In the genomic region with DNA sequence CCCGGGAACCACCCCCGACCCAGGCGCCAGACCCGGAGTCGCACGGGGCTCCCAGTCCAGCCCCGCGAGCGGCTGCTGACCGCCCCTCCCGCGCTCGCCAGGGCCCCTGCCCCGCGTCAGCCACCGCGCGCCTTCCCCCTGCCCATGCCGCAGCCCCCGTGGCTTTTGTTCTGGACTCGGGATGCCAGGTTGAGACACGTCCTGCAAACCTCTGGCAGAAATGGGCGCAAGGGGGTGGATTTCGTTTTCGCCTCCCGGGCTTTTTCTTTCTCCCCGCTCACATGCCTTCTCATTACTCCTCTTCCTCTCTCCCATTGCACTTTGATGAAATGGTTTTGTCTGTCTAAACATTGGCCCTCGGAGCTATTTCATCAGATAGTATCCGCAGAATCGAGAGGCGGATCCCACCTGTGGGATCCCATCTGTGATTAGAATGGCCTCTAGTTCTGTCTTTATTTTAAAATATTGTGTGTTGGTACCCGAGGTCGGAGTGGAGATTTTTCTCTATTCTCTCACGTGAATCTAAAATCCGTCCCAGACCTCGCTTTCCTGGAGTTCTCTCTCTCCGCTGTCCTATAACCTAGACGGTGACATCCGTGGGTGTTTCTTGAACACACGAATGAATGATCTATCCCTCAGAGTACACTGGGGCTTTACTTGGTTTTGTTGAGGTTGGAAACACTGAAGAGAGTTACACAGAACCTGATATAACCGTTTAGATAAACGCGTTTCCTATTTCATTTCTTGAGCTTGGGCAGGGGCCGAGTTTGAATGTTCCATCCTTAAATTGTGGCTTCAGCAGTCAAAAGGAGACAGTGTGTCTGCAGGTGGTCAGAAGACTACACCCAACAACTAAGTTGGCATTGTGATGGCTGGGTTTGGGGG, we compare ENCODE assay signal across 8 cellular contexts. TPM values are rescaled to one million over a fixed set of nuclear protein-coding genes. Genes with fewer than 3 reads are reported as not detected.
DNase-seq lines count a peak whose midpoint lies in the region; ATAC-seq, FAIRE-seq and TF ChIP-seq lines count a peak whose summit lies in the region.

No MANE protein-coding gene starts in this region.

- WGBS in thymus: 15% methylated on average over 44 of the region's 44 CpGs

- H3K9me3 Mint-ChIP-seq in activated naive CD8-positive, alpha-beta T cell treated with anti-CD3 and anti-CD28 coated beads for 36 hours: no peaks in the 10 kb centered on the region

- H3K27ac Mint-ChIP-seq in activated naive CD8-positive, alpha-beta T cell treated with anti-CD3 and anti-CD28 coated beads for 36 hours: peak overlapping the region; percentile 39

- peaks cover 74% of the 10 kb centered on the region for H3K27me3 Mint-ChIP-seq in activated naive CD8-positive, alpha-beta T cell treated with anti-CD3 and anti-CD28 coated beads for 36 hours

- no peaks in the 10 kb centered on the region for H3K36me3 Mint-ChIP-seq in activated naive CD8-positive, alpha-beta T cell treated with anti-CD3 and anti-CD28 coated beads for 36 hours

- H3K4me3 ChIP-seq in kidney epithelial cell (ENCODE audit: low read depth, low read length) (peak overlapping the region; percentile 69), thymus (ENCODE audit: low read length) (peak overlapping the region; percentile 75)

- peak overlapping the region; percentile 86 for H3K4me3 Mint-ChIP-seq in activated naive CD8-positive, alpha-beta T cell treated with anti-CD3 and anti-CD28 coated beads for 36 hours

- peaks cover 19% of the 10 kb centered on the region for H3K4me1 Mint-ChIP-seq in activated naive CD8-positive, alpha-beta T cell treated with anti-CD3 and anti-CD28 coated beads for 36 hours

- DNase-seq in Daoy (ENCODE audit: low read depth) (peak; percentile 23), kidney epithelial cell (ENCODE audit: low read depth) (no peak), GM12891 (ENCODE audit: insufficient read length, low spot score) (no peak), H54 (ENCODE audit: insufficient read length, low spot score) (no peak), NCI-H1092 (lab: John Stamatoyannopoulos, UW) (no peak)
- no peak for DNase-seq in activated naive CD8-positive, alpha-beta T cell treated with anti-CD3 and anti-CD28 coated beads for 36 hours

- peak; percentile 14 for ATAC-seq in HG02623 (IDR thresholded peaks at IDR 0.05; ENCODE audit: unreplicated experiment)

- H3K36me3 ChIP-seq in kidney epithelial cell (ENCODE audit: control insufficient read depth, insufficient read depth, low read length): no peaks in the 10 kb centered on the region
- H3K36me3 ChIP-seq in thymus (ENCODE audit: control insufficient read depth, insufficient read depth): no peaks in the 10 kb centered on the region

- no peak for TF ChIP-seq POLR2A in GM12891 (IDR thresholded peaks at IDR 0.05; ENCODE audit: low read depth, low read length)
- no peak for TF ChIP-seq POLR2A in H54 (IDR thresholded peaks at IDR 0.05; ENCODE audit: low read depth, low read length)

- no peak overlapping the region for H3K27ac ChIP-seq in thymus (ENCODE audit: low read depth)

- TF ChIP-seq CTCF in kidney epithelial cell (IDR thresholded peaks at IDR 0.05; ENCODE audit: insufficient read depth, low read length, poor library complexity, severe bottlenecking): no peak

- H3K27me3 ChIP-seq in kidney epithelial cell (ENCODE audit: control insufficient read depth, insufficient read depth, low read length): peaks cover 2% of the 10 kb centered on the region
- H3K27me3 ChIP-seq in thymus (ENCODE audit: control insufficient read depth, insufficient read depth): peaks cover 9% of the 10 kb centered on the region

- no peaks in the 10 kb centered on the region for H3K4me1 ChIP-seq in thymus (ENCODE audit: control insufficient read depth, insufficient read depth, low read length)

- no peaks in the 10 kb centered on the region for H3K9me3 ChIP-seq in thymus (ENCODE audit: control insufficient read depth)

- FAIRE-seq in GM12891 (lab: Jason Lieb, UNC) (no peak), H54 (lab: Jason Lieb, UNC) (no peak)

TF ChIP-seq in GM12891, 5 proteins besides CTCF, POLR2A, EP300 and RAD21:
- TF ChIP-seq POLR2AphosphoS5 (IDR thresholded peaks at IDR 0.05; ENCODE audit: low read depth, low read length) (no peak), PAX5 (IDR thresholded peaks at IDR 0.05; ENCODE audit: insufficient read depth, low read length, severe bottlenecking) (no peak), TAF1 (IDR thresholded peaks at IDR 0.05; ENCODE audit: low read depth, low read length) (no peak), POU2F2 (IDR thresholded peaks at IDR 0.05; ENCODE audit: low read depth, low read length) (no peak), SPI1 (IDR thresholded peaks at IDR 0.05; ENCODE audit: low read depth, low read length) (no peak)

RNA-seq across cellular contexts. Expression of a gene that starts 1.9 kb away (rescaled TPM):
- total RNA-seq in Daoy (2014; rRNA removed; shearing (Covaris generic)): 2.7 and 6.0 TPM in 2 replicates
- 1 to 10 TPM; 1.6 TPM for total RNA-seq in activated naive CD8-positive, alpha-beta T cell treated with anti-CD3 and anti-CD28 coated beads for 36 hours
- 4.2 and 4.7 TPM in 2 replicates for total RNA-seq in kidney epithelial cell
- 3.3 TPM for polyA plus RNA-seq in thymus
- polyA plus RNA-seq in GM12891 (2012; ENCODE audit: low read depth, missing spikeins): 2.7 TPM
